1 cellular context compared by ENCODE assay signal in the genomic region with DNA sequence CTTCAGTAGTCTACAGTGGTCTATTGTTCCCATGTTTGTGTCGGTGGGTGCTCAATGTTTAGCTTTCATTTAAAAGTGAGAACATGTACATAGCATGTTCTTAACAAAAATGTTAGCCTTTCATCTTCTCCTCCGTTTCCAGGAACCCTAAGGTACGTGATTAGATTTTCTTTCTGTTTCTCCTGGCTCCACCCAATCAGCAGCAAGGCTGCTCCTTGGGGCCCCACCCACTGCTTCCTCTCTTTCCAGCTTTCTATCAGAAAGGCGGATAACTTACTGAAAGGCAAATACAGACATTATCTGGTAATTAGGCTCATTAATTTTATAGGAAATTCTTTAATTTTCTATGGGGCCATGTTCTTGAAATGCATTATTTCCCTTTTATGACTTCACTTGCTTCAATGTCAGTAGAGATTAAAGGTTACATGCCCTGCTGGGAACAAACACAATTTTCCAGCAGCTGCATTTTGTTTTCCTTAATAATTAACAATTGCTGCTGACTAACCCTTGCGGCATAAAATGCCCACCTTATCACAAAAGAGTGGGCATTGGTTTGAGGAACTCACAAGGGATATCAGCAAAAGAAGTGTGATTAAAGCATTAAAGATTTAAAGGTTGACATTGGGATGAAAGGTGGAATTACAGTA.
TF ChIP-seq lines count a peak whose summit lies in the region.

No MANE protein-coding gene starts in this region.

TF ChIP-seq in SK-N-SH, 30 proteins besides CTCF, POLR2A, EP300 and RAD21 (continued from another document):
- TF ChIP-seq, protein P1, sequence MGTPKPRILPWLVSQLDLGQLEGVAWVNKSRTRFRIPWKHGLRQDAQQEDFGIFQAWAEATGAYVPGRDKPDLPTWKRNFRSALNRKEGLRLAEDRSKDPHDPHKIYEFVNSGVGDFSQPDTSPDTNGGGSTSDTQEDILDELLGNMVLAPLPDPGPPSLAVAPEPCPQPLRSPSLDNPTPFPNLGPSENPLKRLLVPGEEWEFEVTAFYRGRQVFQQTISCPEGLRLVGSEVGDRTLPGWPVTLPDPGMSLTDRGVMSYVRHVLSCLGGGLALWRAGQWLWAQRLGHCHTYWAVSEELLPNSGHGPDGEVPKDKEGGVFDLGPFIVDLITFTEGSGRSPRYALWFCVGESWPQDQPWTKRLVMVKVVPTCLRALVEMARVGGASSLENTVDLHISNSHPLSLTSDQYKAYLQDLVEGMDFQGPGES (IDR thresholded peaks at IDR 0.05; ENCODE audit: low read depth, low read length), result no peak
- no peak for TF ChIP-seq EZH2phosphoT487 (IDR thresholded peaks at IDR 0.05; ENCODE audit: borderline replicate concordance, low read depth)
- TF ChIP-seq ELF1 (IDR thresholded peaks at IDR 0.05), result no peak
- TF ChIP-seq SMC3 (IDR thresholded peaks at IDR 0.05; ENCODE audit: low read depth, low read length), result no peak
- TF ChIP-seq, protein P2, sequence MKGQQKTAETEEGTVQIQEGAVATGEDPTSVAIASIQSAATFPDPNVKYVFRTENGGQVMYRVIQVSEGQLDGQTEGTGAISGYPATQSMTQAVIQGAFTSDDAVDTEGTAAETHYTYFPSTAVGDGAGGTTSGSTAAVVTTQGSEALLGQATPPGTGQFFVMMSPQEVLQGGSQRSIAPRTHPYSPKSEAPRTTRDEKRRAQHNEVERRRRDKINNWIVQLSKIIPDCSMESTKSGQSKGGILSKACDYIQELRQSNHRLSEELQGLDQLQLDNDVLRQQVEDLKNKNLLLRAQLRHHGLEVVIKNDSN (IDR thresholded peaks at IDR 0.05; ENCODE audit: borderline replicate concordance, low read depth), result no peak
- TF ChIP-seq TEAD4 (IDR thresholded peaks at IDR 0.05; ENCODE audit: borderline replicate concordance, insufficient read depth), result no peak
- TF ChIP-seq SIN3A (IDR thresholded peaks at IDR 0.05; ENCODE audit: borderline replicate concordance, low read depth, low read length), result no peak
